20 cellular contexts compared by ENCODE assay signal in the genomic region with DNA sequence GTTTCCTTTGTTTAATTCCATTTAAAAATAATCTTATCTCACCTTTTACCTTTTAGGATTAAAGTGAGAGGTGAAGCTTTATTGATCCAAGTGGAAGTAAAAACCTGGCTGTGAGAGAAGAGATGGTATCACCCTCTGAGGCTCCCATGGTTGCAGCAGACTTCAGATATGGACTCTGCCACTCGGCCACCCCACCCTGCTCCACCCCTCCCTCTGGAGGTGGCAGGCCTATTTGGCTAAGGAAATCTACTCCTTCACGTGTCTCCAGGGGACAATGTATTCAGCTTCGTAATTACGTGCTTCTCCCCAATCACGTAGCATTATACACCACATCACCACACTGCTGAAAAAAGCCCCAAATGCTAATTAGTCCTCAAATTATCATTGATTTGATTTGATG.
DNase-seq lines count a peak whose midpoint lies in the region; ATAC-seq and TF ChIP-seq lines count a peak whose summit lies in the region.
"Had no signal": no experiment of that assay in that cellular context is flagged by ENCODE, and none has a peak within 500 bp of the region (broad histone marks: within the 10 kb centered on the region; RNA-seq: fewer than 3 reads in every experiment).

No MANE protein-coding gene starts in this region.

- peaks cover 4% of the 10 kb centered on the region for H3K9me3 Mint-ChIP-seq in activated naive CD4-positive, alpha-beta T cell treated with anti-CD3 and anti-CD28 coated beads for 36 hours
- H3K9me3 Mint-ChIP-seq: HFFc6 had no signal

- intact Hi-C loops in activated naive CD4-positive, alpha-beta T cell treated with anti-CD3 and anti-CD28 coated beads for 36 hours (cut with micrococcal nuclease), result no loop called here

- CTCF ChIA-PET in activated naive CD4-positive, alpha-beta T cell treated with anti-CD3 and anti-CD28 coated beads for 36 hours (lab: Charles Lee), result no interaction called here

- H3K4me3 Mint-ChIP-seq in activated naive CD4-positive, alpha-beta T cell treated with anti-CD3 and anti-CD28 coated beads for 36 hours, result no peak overlapping the region
- H3K4me3 Mint-ChIP-seq: HFFc6 had no signal

- DNase-seq in activated naive CD4-positive, alpha-beta T cell treated with anti-CD3 and anti-CD28 coated beads for 36 hours, result peak; percentile 8
- no peak for DNase-seq in activated naive CD4-positive, alpha-beta T cell treated with Interleukin-2 at 50 U/mL for 16 hours
- DNase-seq in NCI-H69 (lab: John Stamatoyannopoulos, UW) (peak; percentile 52), iPS-NIHi7 (ENCODE audit: extremely low spot score) (peak; percentile 35), foreskin fibroblast (no peak), NCI-H1417 treated with DMSO at 0.1 percent for 48 hours (lab: John Stamatoyannopoulos, UW) (no peak), NCI-H2227 (lab: John Stamatoyannopoulos, UW; ENCODE audit: unreplicated experiment) (no peak)
- DNase-seq: AML-193, C1 segment of cervical spinal cord, DMS53, GDM1, HFFc6, Kasumi-1, NCI-H2029, NCI-H524 treated with DMSO at 0.1 percent for 48 hours, PC-9, RPMI8226, SHP77, SK-N-SH had no signal

- ATAC-seq in GM19463 (IDR thresholded peaks at IDR 0.05; ENCODE audit: unreplicated experiment), result no peak

- H3K27me3 Mint-ChIP-seq in activated naive CD4-positive, alpha-beta T cell treated with anti-CD3 and anti-CD28 coated beads for 36 hours (ENCODE audit: low read depth), result no peaks in the 10 kb centered on the region

- no peak overlapping the region for H3K27ac Mint-ChIP-seq in activated naive CD4-positive, alpha-beta T cell treated with anti-CD3 and anti-CD28 coated beads for 36 hours
- H3K27ac Mint-ChIP-seq: HFFc6 had no signal

- H3K36me3 Mint-ChIP-seq in activated naive CD4-positive, alpha-beta T cell treated with anti-CD3 and anti-CD28 coated beads for 36 hours (ENCODE audit: low read depth), result peaks cover 4% of the 10 kb centered on the region

- peaks cover 26% of the 10 kb centered on the region for H3K4me1 Mint-ChIP-seq in activated naive CD4-positive, alpha-beta T cell treated with anti-CD3 and anti-CD28 coated beads for 36 hours (ENCODE audit: low read depth)

- no peak overlapping the region for H3K4me3 ChIP-seq in foreskin fibroblast (ENCODE audit: low read depth in 1 of 2, low read length in 2 of 2)
- H3K4me3 ChIP-seq: PC-9 had no signal

- no peak for TF ChIP-seq CTCF in foreskin fibroblast (IDR thresholded peaks at IDR 0.05; ENCODE audit: low read depth, low read length)

Comparison
In these comparisons a context has a peak if more than half of its experiments do, and no peak if none do; other contexts are left out.
1. DNase-seq: peak in activated naive CD4-positive, alpha-beta T cell treated with anti-CD3 and anti-CD28 coated beads for 36 hours (single experiment), NCI-H69 (single experiment) and iPS-NIHi7 (single experiment); none in activated naive CD4-positive, alpha-beta T cell treated with Interleukin-2 at 50 U/mL for 16 hours (single experiment), foreskin fibroblast (0 of 2), NCI-H1417 treated with DMSO at 0.1 percent for 48 hours (single experiment) and NCI-H2227 (single experiment).